ENCODE assay signal across 17 cellular contexts in genomic region chr12:68080577-68080976, GRCh38.
A peak's percentile ranks its signal among the peaks of the same experiment; 100 is the strongest.
DNase-seq lines count a peak whose midpoint lies in the region; ATAC-seq and TF ChIP-seq lines count a peak whose summit lies in the region.
"Had no signal": no experiment of that assay in that cellular context is flagged by ENCODE, and none has a peak within 500 bp of the region (broad histone marks: within the 10 kb centered on the region; RNA-seq: fewer than 3 reads in every experiment).

No MANE protein-coding gene starts in this region.

- H3K4me1 ChIP-seq in tibial nerve = no peaks in the 10 kb centered on the region

- no peak overlapping the region for H3K4me3 ChIP-seq in tibial nerve
- H3K4me3 ChIP-seq: MG63, thoracic aorta had no signal

- no peak overlapping the region for H3K27ac ChIP-seq in tibial nerve
- H3K27ac ChIP-seq: thoracic aorta had no signal

- peak overlapping the region; percentile 88 for H3K27ac Mint-ChIP-seq in activated CD8-positive, alpha-beta memory T cell treated with anti-CD3 and anti-CD28 coated beads, Interleukin-2, amount 10 ng/mL, durations not matched to agents 7 days and 5 days
- H3K27ac Mint-ChIP-seq in WTC11 = peak overlapping the region; percentile 43
- H3K27ac Mint-ChIP-seq in activated T-helper 17 cell treated with anti-CD3 and anti-CD28 coated beads, Interleukin-2, amount 50 U/mL, for 72 hours = no peak overlapping the region

- peaks cover 50% of the 10 kb centered on the region for H3K36me3 Mint-ChIP-seq in activated CD8-positive, alpha-beta memory T cell treated with anti-CD3 and anti-CD28 coated beads, Interleukin-2, amount 10 ng/mL, durations not matched to agents 7 days and 5 days
- peaks cover 28% of the 10 kb centered on the region for H3K36me3 Mint-ChIP-seq in WTC11
- H3K36me3 Mint-ChIP-seq in activated T-helper 17 cell treated with anti-CD3 and anti-CD28 coated beads, Interleukin-2, amount 50 U/mL, for 72 hours (ENCODE audit: low read depth) = no peaks in the 10 kb centered on the region

- POLR2A ChIA-PET in WTC11 (lab: Charles Lee) = interaction anchor here (0.6 kb wide), 1 partner anchor 21 kb away, joined by 3 read pairs; no protein-coding TSS in a partner anchor

- intact Hi-C loops in left cardiac atrium (cut with DNase I) = no loop called here

- peaks cover 39% of the 10 kb centered on the region for H3K4me1 Mint-ChIP-seq in activated CD8-positive, alpha-beta memory T cell treated with anti-CD3 and anti-CD28 coated beads, Interleukin-2, amount 10 ng/mL, durations not matched to agents 7 days and 5 days
- peaks cover 18% of the 10 kb centered on the region for H3K4me1 Mint-ChIP-seq in WTC11
- no peaks in the 10 kb centered on the region for H3K4me1 Mint-ChIP-seq in activated T-helper 17 cell treated with anti-CD3 and anti-CD28 coated beads, Interleukin-2, amount 50 U/mL, for 72 hours

- peak; percentile 83 for DNase-seq in activated CD8-positive, alpha-beta memory T cell treated with anti-CD3 and anti-CD28 coated beads, Interleukin-2, amount 10 ng/mL, durations not matched to agents 7 days and 5 days
- DNase-seq in activated CD8-positive, alpha-beta memory T cell treated with anti-CD3 and anti-CD28 coated beads, Interleukin-2, amount 50 U/mL, for 48 hours = no peak
- DNase-seq in WTC11 (ENCODE audit: low spot score) (no peak), iPS DF 19.7 (ENCODE audit: low read depth, low spot score) (peak; percentile 56), left cardiac atrium (no peak), tibial nerve (ENCODE audit: low spot score in 2 of 2) (no peak)
- DNase-seq in stimulated activated CD8-positive, alpha-beta memory T cell treated with anti-CD3 and anti-CD28 coated beads, Interleukin-4, amount 100 ng/mL, for 4 hours (ENCODE audit: low read depth in 2 of 2, low spot score in 1 of 2) = peak; percentile 2 to 12
- DNase-seq: ACHN, anterior cingulate cortex, dermis blood vessel endothelial cell, hypothalamus, mammary epithelial cell, MG63, NCI-H82, nucleus accumbens had no signal

- TF ChIP-seq EP300 in tibial nerve (IDR thresholded peaks at IDR 0.05) = no peak

- peak overlapping the region; percentile 23 for H3K4me3 Mint-ChIP-seq in activated CD8-positive, alpha-beta memory T cell treated with anti-CD3 and anti-CD28 coated beads, Interleukin-2, amount 10 ng/mL, durations not matched to agents 7 days and 5 days
- no peak overlapping the region for H3K4me3 Mint-ChIP-seq in WTC11
- H3K4me3 Mint-ChIP-seq in activated T-helper 17 cell treated with anti-CD3 and anti-CD28 coated beads, Interleukin-2, amount 50 U/mL, for 72 hours = no peak overlapping the region

- peaks cover 23% of the 10 kb centered on the region for H3K9me3 Mint-ChIP-seq in activated CD8-positive, alpha-beta memory T cell treated with anti-CD3 and anti-CD28 coated beads, Interleukin-2, amount 10 ng/mL, durations not matched to agents 7 days and 5 days (ENCODE audit: low read depth)
- peaks cover 42% of the 10 kb centered on the region for H3K9me3 Mint-ChIP-seq in WTC11
- peaks cover 7% of the 10 kb centered on the region for H3K9me3 Mint-ChIP-seq in activated T-helper 17 cell treated with anti-CD3 and anti-CD28 coated beads, Interleukin-2, amount 50 U/mL, for 72 hours

- peaks cover 0 to 8% (median 0%) of the 10 kb centered on the region in 4 donors for H3K9me3 ChIP-seq in tibial nerve
- H3K9me3 ChIP-seq: MG63, thoracic aorta had no signal

- TF ChIP-seq POLR2A in tibial nerve (IDR thresholded peaks at IDR 0.05) = no peak

- CTCF ChIA-PET in activated CD8-positive, alpha-beta memory T cell treated with anti-CD3 and anti-CD28 coated beads, Interleukin-2, amount 10 ng/mL, durations not matched to agents 7 days and 5 days (lab: Charles Lee) = interaction anchor here (0.6 to 1.6 kb wide), 8 partner anchors 28 to 143 kb away, joined by 3 to 9 read pairs (median 4); no protein-coding TSS in a partner anchor
- CTCF ChIA-PET in WTC11 (lab: Charles Lee) = interaction anchor here (1.1 to 1.9 kb wide), 4 partner anchors 12 to 78 kb away, joined by 3 to 6 read pairs (median 4); no protein-coding TSS in a partner anchor

- 50 to 59% methylated on average over 1 of the region's 1 CpG for WGBS in tibial nerve, 2 donors

- TF ChIP-seq CTCF in WTC11 (IDR thresholded peaks at IDR 0.05) = no peak
- TF ChIP-seq CTCF in tibial nerve (IDR thresholded peaks at IDR 0.05) = no peak

- no peaks in the 10 kb centered on the region for H3K27me3 ChIP-seq in tibial nerve
- H3K27me3 ChIP-seq: MG63 had no signal

- peak; percentile 81 for ATAC-seq in activated CD8-positive, alpha-beta memory T cell treated with anti-CD3 and anti-CD28 coated beads, Interleukin-2, amount 10 ng/mL, durations not matched to agents 7 days and 5 days
- ATAC-seq in WTC11 = peak; percentile 88
- no peak for ATAC-seq in left cardiac atrium
- ATAC-seq in activated T-helper 17 cell treated with anti-CD3 and anti-CD28 coated beads, Interleukin-2, amount 50 U/mL, for 72 hours (replicated peaks) = no peak

- no peaks in the 10 kb centered on the region for H3K27me3 Mint-ChIP-seq in activated CD8-positive, alpha-beta memory T cell treated with anti-CD3 and anti-CD28 coated beads, Interleukin-2, amount 10 ng/mL, durations not matched to agents 7 days and 5 days
- peaks cover 17% of the 10 kb centered on the region for H3K27me3 Mint-ChIP-seq in WTC11 (ENCODE audit: low read depth)
- no peaks in the 10 kb centered on the region for H3K27me3 Mint-ChIP-seq in activated T-helper 17 cell treated with anti-CD3 and anti-CD28 coated beads, Interleukin-2, amount 50 U/mL, for 72 hours

- H3K36me3 ChIP-seq in tibial nerve = no peaks in the 10 kb centered on the region
- H3K36me3 ChIP-seq: MG63, thoracic aorta had no signal

TF ChIP-seq in WTC11, 78 proteins besides CTCF, POLR2A, EP300 and RAD21:
- TF ChIP-seq SMAD3 (CRISPR knock-in tag; IDR thresholded peaks at IDR 0.05; ENCODE audit: borderline replicate concordance) (no peak), ZBTB21 (CRISPR knock-in tag; IDR thresholded peaks at IDR 0.05; ENCODE audit: borderline replicate concordance) (no peak), FOXP4 (CRISPR knock-in tag; IDR thresholded peaks at IDR 0.05) (no peak), MAX (CRISPR knock-in tag; IDR thresholded peaks at IDR 0.05) (no peak), ATF3 (CRISPR knock-in tag; conservative IDR thresholded peaks at IDR 0.05) (no peak), FOXK1 (CRISPR knock-in tag; IDR thresholded peaks at IDR 0.05) (no peak)
- TF ChIP-seq, protein P1, sequence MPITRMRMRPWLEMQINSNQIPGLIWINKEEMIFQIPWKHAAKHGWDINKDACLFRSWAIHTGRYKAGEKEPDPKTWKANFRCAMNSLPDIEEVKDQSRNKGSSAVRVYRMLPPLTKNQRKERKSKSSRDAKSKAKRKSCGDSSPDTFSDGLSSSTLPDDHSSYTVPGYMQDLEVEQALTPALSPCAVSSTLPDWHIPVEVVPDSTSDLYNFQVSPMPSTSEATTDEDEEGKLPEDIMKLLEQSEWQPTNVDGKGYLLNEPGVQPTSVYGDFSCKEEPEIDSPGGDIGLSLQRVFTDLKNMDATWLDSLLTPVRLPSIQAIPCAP (CRISPR knock-in tag; IDR thresholded peaks at IDR 0.05) = no peak
TF ChIP-seq in WTC11: peak in this region for 0.

Comparison
In these comparisons a context has a peak if more than half of its experiments do, and no peak if none do; other contexts are left out.
1. DNase-seq: peak in activated CD8-positive, alpha-beta memory T cell treated with anti-CD3 and anti-CD28 coated beads, Interleukin-2, amount 10 ng/mL, durations not matched to agents 7 days and 5 days (single experiment), iPS DF 19.7 (single experiment) and stimulated activated CD8-positive, alpha-beta memory T cell treated with anti-CD3 and anti-CD28 coated beads, Interleukin-4, amount 100 ng/mL, for 4 hours (2 of 2); none in activated CD8-positive, alpha-beta memory T cell treated with anti-CD3 and anti-CD28 coated beads, Interleukin-2, amount 50 U/mL, for 48 hours (single experiment), WTC11 (single experiment), left cardiac atrium (single experiment) and tibial nerve (0 of 2).
2. ATAC-seq: peak in activated CD8-positive, alpha-beta memory T cell treated with anti-CD3 and anti-CD28 coated beads, Interleukin-2, amount 10 ng/mL, durations not matched to agents 7 days and 5 days (single experiment) and WTC11 (single experiment); none in left cardiac atrium (0 of 2) and activated T-helper 17 cell treated with anti-CD3 and anti-CD28 coated beads, Interleukin-2, amount 50 U/mL, for 72 hours (single experiment).